In the genomic region with DNA sequence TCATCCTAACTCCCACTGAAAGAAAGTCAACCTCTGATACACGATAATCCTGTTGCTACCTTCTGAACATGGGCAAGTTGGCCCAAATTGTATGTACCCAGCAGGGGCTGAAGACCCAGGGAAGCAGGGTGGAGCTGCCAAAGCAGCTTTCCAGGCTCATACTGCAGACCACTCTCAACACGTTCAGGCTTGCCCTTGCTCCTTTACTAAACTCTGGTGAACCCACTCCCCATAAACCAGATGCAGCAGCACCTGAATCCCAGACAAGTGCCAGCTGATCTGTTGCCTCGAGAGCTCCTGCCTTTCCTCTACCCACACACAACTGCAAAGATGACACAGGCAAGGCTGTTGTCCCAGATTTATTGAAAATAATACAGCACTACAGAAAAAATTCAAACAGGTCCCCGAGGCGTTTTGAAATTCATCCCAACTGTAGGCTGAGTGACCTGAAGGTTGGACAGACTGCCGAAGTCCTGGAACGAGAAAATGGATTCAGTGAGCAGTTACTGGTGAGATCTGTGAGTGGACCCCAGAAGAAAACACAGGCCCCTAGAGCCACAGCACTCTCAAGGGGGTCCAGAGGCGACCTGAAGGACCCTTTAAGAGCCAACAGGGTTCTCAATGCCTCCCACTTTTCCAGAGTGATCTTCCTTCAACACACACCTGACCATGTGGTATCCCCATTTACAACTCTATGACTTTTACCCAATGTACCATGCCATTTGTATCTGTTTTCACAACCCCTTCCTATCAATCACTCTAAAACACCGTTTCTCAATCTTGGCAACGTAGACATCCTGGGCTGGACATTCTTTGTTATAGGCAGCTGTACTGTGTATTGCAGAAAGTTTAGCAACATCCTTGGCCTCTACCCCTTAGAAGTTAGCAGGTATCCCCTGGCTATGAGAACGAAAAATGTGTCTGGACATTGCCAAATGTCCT, we compare ENCODE assay signal across 13 cellular contexts. TPM values are rescaled to one million over a fixed set of nuclear protein-coding genes. Genes with fewer than 3 reads are reported as not detected.
DNase-seq lines count a peak whose midpoint lies in the region; ATAC-seq and TF ChIP-seq lines count a peak whose summit lies in the region.
"Had no signal": no experiment of that assay in that cellular context is flagged by ENCODE, and none has a peak within 500 bp of the region (broad histone marks: within the 10 kb centered on the region; RNA-seq: fewer than 3 reads in every experiment).

No MANE protein-coding gene starts in this region.

- POLR2A ChIA-PET in SK-N-SH (lab: Yijun Ruan, JAX): interaction anchor here (0.6 kb wide), 1 partner anchor 32 kb away, joined by 3 read pairs; no protein-coding TSS in a partner anchor

- H3K4me3 Mint-ChIP-seq in nephron: peak overlapping the region; percentile 35 to 62 (median 54)
- H3K4me3 Mint-ChIP-seq in CD14-positive monocyte: no peak overlapping the region

- H3K4me1 ChIP-seq in SK-N-SH (ENCODE audit: control insufficient read depth in 1 of 2, insufficient read depth in 2 of 2, low read depth in 1 of 2, low read length in 1 of 2): peaks cover 8 to 19% of the 10 kb centered on the region in 2 experiments

- CTCF ChIA-PET in SK-N-SH (lab: Yijun Ruan, JAX): interaction anchor here (1.6 to 1.7 kb wide), 2 partner anchors 109 to 464 kb away, joined by 3 to 6 read pairs; no protein-coding TSS in a partner anchor

- H3F3A ChIP-seq in SK-N-SH (replicated peaks; ENCODE audit: insufficient read depth): peaks cover 51% of the 10 kb centered on the region

- H3K4me2 ChIP-seq in SK-N-SH: no peak overlapping the region

- peak overlapping the region; percentile 12 to 56; a peak in 2 of 4 replicates for H3K27ac ChIP-seq in SK-N-SH (ENCODE audit: low read depth in 2 of 2, low read length in 1 of 2)
- H3K27ac ChIP-seq: SJSA1, upper lobe of right lung had no signal

- no peak for TF ChIP-seq CTCF in SK-N-SH (IDR thresholded peaks at IDR 0.05)
- no peak for TF ChIP-seq CTCF in nephron (IDR thresholded peaks at IDR 0.05; ENCODE audit: unreplicated experiment in 3 of 3)
- no peak for TF ChIP-seq CTCF in CD14-positive monocyte (IDR thresholded peaks at IDR 0.05)

- TF ChIP-seq RAD21 in SK-N-SH (IDR thresholded peaks at IDR 0.05; ENCODE audit: low read length): no peak

- peaks cover 44% of the 10 kb centered on the region for H3K79me2 ChIP-seq in SK-N-SH (ENCODE audit: insufficient read depth)

- H3K27me3 ChIP-seq in SK-N-SH (ENCODE audit: insufficient read depth): no peaks in the 10 kb centered on the region
- H3K27me3 ChIP-seq: SJSA1, upper lobe of right lung had no signal

- peaks cover 30 to 47% of the 10 kb centered on the region in 2 experiments for H3K36me3 ChIP-seq in SK-N-SH (replicated peaks in 1 of 2; ENCODE audit: control insufficient read depth in 1 of 2, insufficient read depth in 2 of 2, low read length in 1 of 2)

- H3K4me1 Mint-ChIP-seq in nephron: peaks cover 28% of the 10 kb centered on the region
- peaks cover 21% of the 10 kb centered on the region for H3K4me1 Mint-ChIP-seq in CD14-positive monocyte

- intact Hi-C loops in CD14-positive monocyte (cut with micrococcal nuclease): loop anchor here in 1 of 2 donors (10.0 kb wide), 1 partner anchor 468 kb away; no protein-coding TSS in a partner anchor

- H3K9me2 ChIP-seq in SK-N-SH: no peaks in the 10 kb centered on the region

- H2AFZ ChIP-seq in SK-N-SH (ENCODE audit: low read depth): no peak overlapping the region

- no peak for TF ChIP-seq EP300 in SK-N-SH (IDR thresholded peaks at IDR 0.05; ENCODE audit: borderline replicate concordance in 1 of 2, low read depth in 1 of 2, low read length in 1 of 2)

- 78% methylated on average over 11 of the region's 11 CpGs for WGBS in SK-N-SH (ENCODE audit: low lambda C conversion rate)

- ATAC-seq in SK-N-SH treated with all-trans-retinoic acid at 6 μM for 48 hours (no peak), HG02840 (IDR thresholded peaks at IDR 0.05; ENCODE audit: low FRiP score, unreplicated experiment) (no peak)
- ATAC-seq: left lobe of liver, upper lobe of right lung had no signal

- no peaks in the 10 kb centered on the region for H3K9me3 Mint-ChIP-seq in nephron
- H3K9me3 Mint-ChIP-seq in CD14-positive monocyte: peaks cover 0 to 3% (median 0%) of the 10 kb centered on the region in 7 donors

- H3K27ac Mint-ChIP-seq in nephron (peak overlapping the region; percentile 25 to 55 (median 33)), CD14-positive monocyte (peak overlapping the region in 2 of 7 donors; percentile 34 to 42)

- DNase-seq in SK-N-SH: no peak
- DNase-seq in LoVo (ENCODE audit: low spot score): peak; percentile 23
- peak; percentile 34 for DNase-seq in amniotic epithelial cell (ENCODE audit: low read depth)
- no peak for DNase-seq in DMS 273 (lab: John Stamatoyannopoulos, UW; ENCODE audit: unreplicated experiment)
- no peak for DNase-seq in CD14-positive monocyte (ENCODE audit: low spot score)
- DNase-seq: cerebellar nuclear complex, NCI-H2227 treated with DMSO at 0.1 percent for 48 hours, upper lobe of right lung had no signal

- peaks cover 49% of the 10 kb centered on the region for H4K20me1 ChIP-seq in SK-N-SH (ENCODE audit: insufficient read depth)

- 0 out of 2 replicates have a peak overlapping the region, but pooled peaks have one; percentile 7 for H3K9ac ChIP-seq in SK-N-SH

- H3K9me3 ChIP-seq in SK-N-SH: no peaks in the 10 kb centered on the region
- H3K9me3 ChIP-seq: SJSA1, upper lobe of right lung had no signal

- H3K4me3 ChIP-seq in SK-N-SH (ENCODE audit: low read depth in 2 of 2, low read length in 1 of 2): peak overlapping the region in 1 of 2 experiments; percentile 11; a peak in 1 of 4 replicates
- H3K4me3 ChIP-seq: SJSA1, upper lobe of right lung had no signal

- H3K36me3 Mint-ChIP-seq in nephron (ENCODE audit: low read depth): peaks cover 48% of the 10 kb centered on the region
- H3K36me3 Mint-ChIP-seq in CD14-positive monocyte: peaks cover 53 to 63% of the 10 kb centered on the region in 2 donors

- no peaks in the 10 kb centered on the region for H3K27me3 Mint-ChIP-seq in nephron (ENCODE audit: low read depth)
- H3K27me3 Mint-ChIP-seq in CD14-positive monocyte (ENCODE audit: low read depth in 3 of 3): peaks cover 0 to 3% (median 2%) of the 10 kb centered on the region in 3 donors

TF ChIP-seq in SK-N-SH, 30 proteins besides CTCF, POLR2A, EP300 and RAD21:
- no peak for TF ChIP-seq GABPA (IDR thresholded peaks at IDR 0.05; ENCODE audit: low read depth)
TF ChIP-seq in SK-N-SH: peak in this region for 0.

TF ChIP-seq in SK-N-SH treated with all-trans-retinoic acid at 6 μM for 48 hours, 23 proteins besides CTCF, POLR2A, EP300 and RAD21:
- no peak for TF ChIP-seq ZNF565 (CRISPR knock-in tag; conservative IDR thresholded peaks at IDR 0.05; ENCODE audit: low read depth)
- TF ChIP-seq OSR1 (CRISPR knock-in tag; IDR thresholded peaks at IDR 0.05): no peak
- no peak for TF ChIP-seq ISL1 (CRISPR knock-in tag; IDR thresholded peaks at IDR 0.05)
- TF ChIP-seq BACH2 (CRISPR knock-in tag; IDR thresholded peaks at IDR 0.05; ENCODE audit: borderline replicate concordance): no peak
- no peak for TF ChIP-seq CSDC2 (CRISPR knock-in tag; IDR thresholded peaks at IDR 0.05)
- TF ChIP-seq ZFP30 (CRISPR knock-in tag; IDR thresholded peaks at IDR 0.05): no peak
- no peak for TF ChIP-seq TOX (CRISPR knock-in tag; IDR thresholded peaks at IDR 0.05; ENCODE audit: borderline replicate concordance)
- TF ChIP-seq, protein P1, sequence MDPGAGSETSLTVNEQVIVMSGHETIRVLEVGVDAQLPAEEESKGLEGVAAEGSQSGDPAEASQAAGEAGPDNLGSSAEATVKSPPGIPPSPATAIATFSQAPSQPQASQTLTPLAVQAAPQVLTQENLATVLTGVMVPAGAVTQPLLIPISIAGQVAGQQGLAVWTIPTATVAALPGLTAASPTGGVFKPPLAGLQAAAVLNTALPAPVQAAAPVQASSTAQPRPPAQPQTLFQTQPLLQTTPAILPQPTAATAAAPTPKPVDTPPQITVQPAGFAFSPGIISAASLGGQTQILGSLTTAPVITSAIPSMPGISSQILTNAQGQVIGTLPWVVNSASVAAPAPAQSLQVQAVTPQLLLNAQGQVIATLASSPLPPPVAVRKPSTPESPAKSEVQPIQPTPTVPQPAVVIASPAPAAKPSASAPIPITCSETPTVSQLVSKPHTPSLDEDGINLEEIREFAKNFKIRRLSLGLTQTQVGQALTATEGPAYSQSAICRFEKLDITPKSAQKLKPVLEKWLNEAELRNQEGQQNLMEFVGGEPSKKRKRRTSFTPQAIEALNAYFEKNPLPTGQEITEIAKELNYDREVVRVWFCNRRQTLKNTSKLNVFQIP (CRISPR knock-in tag; IDR thresholded peaks at IDR 0.05; ENCODE audit: borderline replicate concordance, low read depth): no peak
- TF ChIP-seq, protein P2, sequence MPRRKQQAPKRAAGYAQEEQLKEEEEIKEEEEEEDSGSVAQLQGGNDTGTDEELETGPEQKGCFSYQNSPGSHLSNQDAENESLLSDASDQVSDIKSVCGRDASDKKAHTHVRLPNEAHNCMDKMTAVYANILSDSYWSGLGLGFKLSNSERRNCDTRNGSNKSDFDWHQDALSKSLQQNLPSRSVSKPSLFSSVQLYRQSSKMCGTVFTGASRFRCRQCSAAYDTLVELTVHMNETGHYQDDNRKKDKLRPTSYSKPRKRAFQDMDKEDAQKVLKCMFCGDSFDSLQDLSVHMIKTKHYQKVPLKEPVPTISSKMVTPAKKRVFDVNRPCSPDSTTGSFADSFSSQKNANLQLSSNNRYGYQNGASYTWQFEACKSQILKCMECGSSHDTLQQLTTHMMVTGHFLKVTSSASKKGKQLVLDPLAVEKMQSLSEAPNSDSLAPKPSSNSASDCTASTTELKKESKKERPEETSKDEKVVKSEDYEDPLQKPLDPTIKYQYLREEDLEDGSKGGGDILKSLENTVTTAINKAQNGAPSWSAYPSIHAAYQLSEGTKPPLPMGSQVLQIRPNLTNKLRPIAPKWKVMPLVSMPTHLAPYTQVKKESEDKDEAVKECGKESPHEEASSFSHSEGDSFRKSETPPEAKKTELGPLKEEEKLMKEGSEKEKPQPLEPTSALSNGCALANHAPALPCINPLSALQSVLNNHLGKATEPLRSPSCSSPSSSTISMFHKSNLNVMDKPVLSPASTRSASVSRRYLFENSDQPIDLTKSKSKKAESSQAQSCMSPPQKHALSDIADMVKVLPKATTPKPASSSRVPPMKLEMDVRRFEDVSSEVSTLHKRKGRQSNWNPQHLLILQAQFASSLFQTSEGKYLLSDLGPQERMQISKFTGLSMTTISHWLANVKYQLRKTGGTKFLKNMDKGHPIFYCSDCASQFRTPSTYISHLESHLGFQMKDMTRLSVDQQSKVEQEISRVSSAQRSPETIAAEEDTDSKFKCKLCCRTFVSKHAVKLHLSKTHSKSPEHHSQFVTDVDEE (CRISPR knock-in tag; IDR thresholded peaks at IDR 0.05): no peak

RNA-seq across cellular contexts. Expression of a gene that starts 3.6 kb away (rescaled TPM):
- 8,662 and 9,168 TPM in 2 replicates for polyA plus RNA-seq in SK-N-SH (2012; rRNA removed)
- 12,330 and 13,920 TPM in 2 replicates for polyA plus RNA-seq in SK-N-SH (2012; cell fraction: cytosol; rRNA removed)
- 1,411 and 1,629 TPM in 2 replicates for polyA plus RNA-seq in SK-N-SH (2012; cell fraction: nucleus; rRNA removed)
- 100 to 1,000 TPM; 604 to 619 TPM for polyA plus RNA-seq in CD14-positive monocyte

Comparison
In these comparisons a context has a peak if more than half of its experiments do, and no peak if none do; other contexts are left out.
1. DNase-seq: peak in LoVo (single experiment) and amniotic epithelial cell (single experiment); none in SK-N-SH (single experiment), DMS 273 (single experiment) and CD14-positive monocyte (single experiment).
2. H3K4me3 Mint-ChIP-seq: peak in nephron (3 of 3); none in CD14-positive monocyte (0 of 2).